In the genomic region with DNA sequence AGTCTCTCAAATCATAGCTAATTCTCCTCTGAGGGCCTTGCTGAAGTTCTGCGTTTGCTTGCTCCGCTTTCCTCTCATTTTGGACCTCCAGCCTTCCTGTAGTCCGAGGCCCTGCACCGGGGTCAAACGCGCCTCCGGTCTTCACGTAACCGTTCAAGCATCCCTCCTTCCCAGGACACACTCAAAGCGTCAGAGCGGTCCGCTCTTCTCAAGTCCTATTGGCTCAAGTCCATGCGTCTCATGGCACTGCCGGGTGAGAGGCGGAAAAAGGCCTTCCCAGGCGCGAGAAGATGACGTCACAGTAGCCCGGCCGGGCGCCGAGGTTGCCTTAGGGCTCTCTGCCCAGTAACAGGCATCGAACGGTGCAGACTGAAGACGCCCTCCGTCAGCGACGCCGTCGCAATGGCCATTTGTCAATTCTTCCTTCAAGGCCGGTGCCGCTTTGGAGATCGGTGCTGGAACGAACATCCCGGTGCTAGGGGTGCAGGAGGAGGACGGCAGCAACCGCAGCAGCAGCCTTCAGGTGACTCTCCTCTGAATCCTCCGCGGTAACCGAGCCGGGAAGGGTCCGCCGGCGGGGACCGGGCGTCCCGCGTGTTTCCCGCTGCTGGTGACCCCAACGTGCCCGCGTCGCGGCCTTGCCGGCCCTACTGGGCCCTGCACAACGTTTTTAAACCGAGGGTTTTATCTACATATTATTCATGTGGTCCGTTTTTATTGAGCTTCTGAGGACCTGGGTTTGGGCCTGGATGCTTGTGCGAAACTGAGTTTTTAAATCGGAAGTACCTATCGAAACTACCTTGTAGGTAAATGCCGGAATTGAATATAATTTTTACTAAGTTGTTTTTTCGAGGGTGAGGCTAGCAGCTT, we compare ENCODE assay signal across 8 cellular contexts. TPM values are rescaled to one million over a fixed set of nuclear protein-coding genes. Genes with fewer than 3 reads are reported as not detected.
DNase-seq lines count a peak whose midpoint lies in the region; ATAC-seq and TF ChIP-seq lines count a peak whose summit lies in the region.

A gene with protein sequence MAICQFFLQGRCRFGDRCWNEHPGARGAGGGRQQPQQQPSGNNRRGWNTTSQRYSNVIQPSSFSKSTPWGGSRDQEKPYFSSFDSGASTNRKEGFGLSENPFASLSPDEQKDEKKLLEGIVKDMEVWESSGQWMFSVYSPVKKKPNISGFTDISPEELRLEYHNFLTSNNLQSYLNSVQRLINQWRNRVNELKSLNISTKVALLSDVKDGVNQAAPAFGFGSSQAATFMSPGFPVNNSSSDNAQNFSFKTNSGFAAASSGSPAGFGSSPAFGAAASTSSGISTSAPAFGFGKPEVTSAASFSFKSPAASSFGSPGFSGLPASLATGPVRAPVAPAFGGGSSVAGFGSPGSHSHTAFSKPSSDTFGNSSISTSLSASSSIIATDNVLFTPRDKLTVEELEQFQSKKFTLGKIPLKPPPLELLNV (plus strand): TSS at position 365 of the 870 bp plus-strand sequence. CDS start 38 bp downstream, at position 403.

- no peaks in the 10 kb centered on the region for H3K27me3 ChIP-seq in heart right ventricle
- no peaks in the 10 kb centered on the region for H3K27me3 ChIP-seq in upper lobe of left lung

- H3K9me3 ChIP-seq in heart right ventricle (no peaks in the 10 kb centered on the region), upper lobe of left lung (no peaks in the 10 kb centered on the region)

- peak; percentile 95 for DNase-seq in GM13976 (ENCODE audit: low spot score)
- DNase-seq in NCI-H146 treated with DMSO at 0.1 percent for 48 hours (lab: John Stamatoyannopoulos, UW; ENCODE audit: unreplicated experiment), result peak; percentile 95
- DNase-seq in amniotic epithelial cell (ENCODE audit: low read depth), result peak; percentile 100
- peak; percentile 92 to 96 for DNase-seq in heart right ventricle
- peak; percentile 88 to 98 (median 91) for DNase-seq in posterior cingulate gyrus
- DNase-seq in upper lobe of left lung, result peak; percentile 96 to 97

- TF ChIP-seq CTCF in GM13976 (IDR thresholded peaks at IDR 0.05; ENCODE audit: borderline replicate concordance, control extremely low read depth, extremely low read depth, insufficient read depth, missing control alignments) (no peak), heart right ventricle (IDR thresholded peaks at IDR 0.05) (no peak), upper lobe of left lung (IDR thresholded peaks at IDR 0.05) (peak in 1 of 6 experiments; percentile 38)

- H3K27ac ChIP-seq in heart right ventricle, result peak within 1 kb of the TSS; percentile 59 to 94 (median 91)
- peak within 1 kb of the TSS; percentile 93 to 95 (median 94) for H3K27ac ChIP-seq in upper lobe of left lung

- H3K36me3 ChIP-seq in heart right ventricle (peaks cover 0 to 20% (median 15%) of the 10 kb centered on the region in 9 donors), upper lobe of left lung (peaks cover 0 to 20% (median 10%) of the 10 kb centered on the region in 4 donors)

- 0% methylated on average over 63 of the region's 63 CpGs for WGBS in heart right ventricle, 2 donors
- 0 to 1% methylated on average over 30 to 42 of the region's 63 CpGs for WGBS in upper lobe of left lung, 2 donors

- peak within 1 kb of the TSS; percentile 56 to 87 (median 76) for H3K4me3 ChIP-seq in heart right ventricle
- H3K4me3 ChIP-seq in upper lobe of left lung, result peak within 1 kb of the TSS; percentile 81 to 93 (median 90)

- H3K4me1 ChIP-seq in heart right ventricle (peaks cover 0 to 49% (median 31%) of the 10 kb centered on the region in 9 donors), upper lobe of left lung (peaks cover 19 to 29% (median 21%) of the 10 kb centered on the region in 4 donors)

- ATAC-seq in HG02870 (IDR thresholded peaks at IDR 0.05; ENCODE audit: unreplicated experiment), result peak; percentile 94
- ATAC-seq in heart right ventricle, result peak; percentile 94 to 99 (median 97)
- ATAC-seq in upper lobe of left lung (ENCODE audit: low FRiP score in 2 of 2), result peak; percentile 98 to 99

- TF ChIP-seq EP300 in upper lobe of left lung (IDR thresholded peaks at IDR 0.05), result peak in 1 of 4 donors; percentile 62

- intact Hi-C loops in T-helper 1 cell treated with Interleukin-12 subunit alpha and Interleukin-12 subunit beta and Interleukin-4 antibody, amounts not matched to agents 30 ng/mL and 1 ng/mL, for 36 hours (cut with micrococcal nuclease), result loop anchor here (1.0 to 10.0 kb wide), 17 partner anchors 77 to 1943 kb away; a partner anchor contains a TSS
- intact Hi-C loops in heart right ventricle (cut with DNase I), result loop anchor here in 9 of 10 donors (1.0 to 10.0 kb wide), 7 partner anchors 65 to 360 kb away; a partner anchor contains a TSS
- intact Hi-C loops in posterior cingulate gyrus (cut with DNase I), result loop anchor here (2.0 to 5.0 kb wide), 2 partner anchors 77 to 350 kb away; a partner anchor contains a TSS

- in situ Hi-C loops in GM13976 (cut with MboI; ENCODE audit: low sequenced_read_pairs, unreplicated experiment), result no loop called here

- TF ChIP-seq POLR2A in upper lobe of left lung (IDR thresholded peaks at IDR 0.05), result peak in 3 of 4 donors; percentile 69 to 85 (median 73)

RNA-seq across cellular contexts. Expression of the gene that starts here (rescaled TPM):
- total RNA-seq in T-helper 1 cell treated with Interleukin-12 subunit alpha and Interleukin-12 subunit beta and Interleukin-4 antibody, amounts not matched to agents 30 ng/mL and 1 ng/mL, for 36 hours, result 41.0 and 44.2 TPM in 2 replicates
- total RNA-seq in heart right ventricle (10 to 100 TPM; 14.7 to 25.1 (median 19.7) TPM), upper lobe of left lung (10 to 100 TPM; 25.2 to 77.5 (median 32.9) TPM)
- 10 to 100 TPM; 21.8 to 26.1 TPM for polyA plus RNA-seq in heart right ventricle

Comparison
In these comparisons a context has a peak if more than half of its experiments do, and no peak if none do; other contexts are left out.
1. Peak in every context shown above with its lines: DNase-seq, ATAC-seq, H3K4me3 ChIP-seq and H3K27ac ChIP-seq.